In the genomic region with DNA sequence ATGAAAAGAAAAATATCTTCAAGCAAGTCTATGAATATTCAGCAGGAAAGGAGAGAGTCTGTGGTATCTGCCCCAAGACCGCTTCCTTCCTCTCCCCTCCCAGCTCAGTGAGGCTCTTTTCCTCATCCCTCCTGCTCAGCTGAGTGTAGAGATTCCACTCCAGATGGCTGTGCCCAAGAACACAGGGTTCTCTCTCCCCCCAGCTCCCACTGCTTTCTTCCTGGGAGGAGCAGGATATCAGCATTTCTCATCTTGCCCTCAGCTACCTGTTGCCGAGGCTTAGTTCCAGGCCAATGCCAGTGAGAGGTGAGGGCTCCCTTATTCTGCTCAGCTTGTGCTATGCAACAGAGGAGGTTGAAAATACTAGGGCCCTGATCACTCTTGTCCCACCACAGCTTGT, we compare ENCODE assay signal across 18 cellular contexts.
DNase-seq lines count a peak whose midpoint lies in the region; ATAC-seq and TF ChIP-seq lines count a peak whose summit lies in the region.
"Had no signal": no experiment of that assay in that cellular context is flagged by ENCODE, and none has a peak within 500 bp of the region (broad histone marks: within the 10 kb centered on the region; RNA-seq: fewer than 3 reads in every experiment).

No MANE protein-coding gene starts in this region.

- peak; percentile 68 for ATAC-seq in activated naive CD8-positive, alpha-beta T cell treated with anti-CD3 and anti-CD28 coated beads, Interleukin-2, amount 10 ng/mL, durations not matched to agents 7 days and 5 days (ENCODE audit: low read depth)
- no peak for ATAC-seq in GM19023 (IDR thresholded peaks at IDR 0.05; ENCODE audit: unreplicated experiment)
- ATAC-seq: activated CD4-positive, alpha-beta T cell treated with anti-CD3 and anti-CD28 coated beads for 36 hours; heart left ventricle had no signal

- H3K36me3 ChIP-seq in thyroid gland: no peaks in the 10 kb centered on the region
- H3K36me3 ChIP-seq: heart left ventricle had no signal

- peaks cover 78% of the 10 kb centered on the region for H3K4me1 Mint-ChIP-seq in activated naive CD8-positive, alpha-beta T cell treated with anti-CD3 and anti-CD28 coated beads, Interleukin-2, amount 10 ng/mL, durations not matched to agents 7 days and 5 days
- peaks cover 3% of the 10 kb centered on the region for H3K4me1 Mint-ChIP-seq in type B pancreatic cell (ENCODE audit: unreplicated experiment)

- H3K4me3 Mint-ChIP-seq in activated naive CD8-positive, alpha-beta T cell treated with anti-CD3 and anti-CD28 coated beads, Interleukin-2, amount 10 ng/mL, durations not matched to agents 7 days and 5 days: peak overlapping the region; percentile 80
- H3K4me3 Mint-ChIP-seq in type B pancreatic cell: no peak overlapping the region
- H3K4me3 Mint-ChIP-seq: activated CD4-positive, alpha-beta T cell treated with anti-CD3 and anti-CD28 coated beads for 36 hours had no signal

- no peaks in the 10 kb centered on the region for H3K27me3 ChIP-seq in thyroid gland

- DNase-seq in stimulated activated CD8-positive, alpha-beta memory T cell treated with anti-CD3 and anti-CD28 coated beads, Interleukin-12 subunit alpha, Interleukin-12 subunit beta, amount 100 ng/mL, for 1 hour (ENCODE audit: low read depth): peak; percentile 11
- no peak for DNase-seq in stimulated activated CD8-positive, alpha-beta memory T cell treated with anti-CD3 and anti-CD28 coated beads, Interleukin-4, amount 100 ng/mL, for 48 hours
- peak; percentile 63 for DNase-seq in SKM-1 treated with dmso at 0.1 percent for 144 hours (lab: John Stamatoyannopoulos, UW; ENCODE audit: unreplicated experiment)
- DNase-seq in activated naive CD8-positive, alpha-beta T cell treated with anti-CD3 and anti-CD28 coated beads, Interleukin-2, amount 10 ng/mL, durations not matched to agents 7 days and 5 days: peak; percentile 63
- peak; percentile 23 to 47 for DNase-seq in thyroid gland
- DNase-seq in type B pancreatic cell (ENCODE audit: extremely low spot score, unreplicated experiment): no peak
- DNase-seq in NCI-H748 treated with DMSO at 0.1 percent for 48 hours (lab: John Stamatoyannopoulos, UW): no peak
- DNase-seq: activated CD4-positive, alpha-beta T cell treated with anti-CD3 and anti-CD28 coated beads for 36 hours; cerebellar nuclear complex; erythroblast; H7; heart left ventricle; NCI-H2107; right cardiac atrium; stimulated activated CD4-positive, alpha-beta T cell treated with anti-CD3 and anti-CD28 coated beads, Interleukin-4, amount 100 ng/mL, for 1 hour had no signal

- peaks cover 31% of the 10 kb centered on the region for H3K36me3 Mint-ChIP-seq in activated naive CD8-positive, alpha-beta T cell treated with anti-CD3 and anti-CD28 coated beads, Interleukin-2, amount 10 ng/mL, durations not matched to agents 7 days and 5 days
- no peaks in the 10 kb centered on the region for H3K36me3 Mint-ChIP-seq in type B pancreatic cell

- intact Hi-C loops in thyroid gland (cut with DNase I): no loop called here

- H3K27ac ChIP-seq in thyroid gland: no peak overlapping the region
- H3K27ac ChIP-seq: C4-2B, heart left ventricle, HL-60 had no signal

- H3K9me3 ChIP-seq in thyroid gland: no peaks in the 10 kb centered on the region
- H3K9me3 ChIP-seq: heart left ventricle had no signal

- H3K9me3 Mint-ChIP-seq in activated naive CD8-positive, alpha-beta T cell treated with anti-CD3 and anti-CD28 coated beads, Interleukin-2, amount 10 ng/mL, durations not matched to agents 7 days and 5 days: peaks cover 10% of the 10 kb centered on the region
- no peaks in the 10 kb centered on the region for H3K9me3 Mint-ChIP-seq in type B pancreatic cell

- 43 to 60% methylated on average over 2 of the region's 2 CpGs for WGBS in thyroid gland, 2 donors

- peak overlapping the region; percentile 85 for H3K27ac Mint-ChIP-seq in activated naive CD8-positive, alpha-beta T cell treated with anti-CD3 and anti-CD28 coated beads, Interleukin-2, amount 10 ng/mL, durations not matched to agents 7 days and 5 days
- no peak overlapping the region for H3K27ac Mint-ChIP-seq in type B pancreatic cell
- H3K27ac Mint-ChIP-seq: activated CD4-positive, alpha-beta T cell treated with anti-CD3 and anti-CD28 coated beads for 36 hours had no signal

- H3K4me3 ChIP-seq in thyroid gland (replicated peaks in 1 of 3): no peak overlapping the region
- H3K4me3 ChIP-seq: heart left ventricle had no signal

- TF ChIP-seq POLR2A in thyroid gland (IDR thresholded peaks at IDR 0.05): no peak

- H3K4me1 ChIP-seq in thyroid gland: no peaks in the 10 kb centered on the region

- peaks cover 4% of the 10 kb centered on the region for H3K27me3 Mint-ChIP-seq in activated naive CD8-positive, alpha-beta T cell treated with anti-CD3 and anti-CD28 coated beads, Interleukin-2, amount 10 ng/mL, durations not matched to agents 7 days and 5 days
- H3K27me3 Mint-ChIP-seq in type B pancreatic cell: peaks cover 6% of the 10 kb centered on the region

- TF ChIP-seq CTCF in thyroid gland (IDR thresholded peaks at IDR 0.05) (no peak), type B pancreatic cell (conservative IDR thresholded peaks at IDR 0.05) (no peak)

- POLR2A ChIA-PET in activated naive CD8-positive, alpha-beta T cell treated with anti-CD3 and anti-CD28 coated beads, Interleukin-2, amount 10 ng/mL, durations not matched to agents 7 days and 5 days (lab: Charles Lee): interaction anchor here (1.1 to 2.1 kb wide), 10 partner anchors 9 to 177 kb away, joined by 3 to 8 read pairs (median 4); no protein-coding TSS in a partner anchor

Comparison
In these comparisons a context has a peak if more than half of its experiments do, and no peak if none do; other contexts are left out.
1. DNase-seq: peak in stimulated activated CD8-positive, alpha-beta memory T cell treated with anti-CD3 and anti-CD28 coated beads, Interleukin-12 subunit alpha, Interleukin-12 subunit beta, amount 100 ng/mL, for 1 hour (single experiment), SKM-1 treated with dmso at 0.1 percent for 144 hours (single experiment), activated naive CD8-positive, alpha-beta T cell treated with anti-CD3 and anti-CD28 coated beads, Interleukin-2, amount 10 ng/mL, durations not matched to agents 7 days and 5 days (single experiment) and thyroid gland (2 of 2); none in stimulated activated CD8-positive, alpha-beta memory T cell treated with anti-CD3 and anti-CD28 coated beads, Interleukin-4, amount 100 ng/mL, for 48 hours (single experiment), type B pancreatic cell (single experiment) and NCI-H748 treated with DMSO at 0.1 percent for 48 hours (single experiment).